In the genomic region with DNA sequence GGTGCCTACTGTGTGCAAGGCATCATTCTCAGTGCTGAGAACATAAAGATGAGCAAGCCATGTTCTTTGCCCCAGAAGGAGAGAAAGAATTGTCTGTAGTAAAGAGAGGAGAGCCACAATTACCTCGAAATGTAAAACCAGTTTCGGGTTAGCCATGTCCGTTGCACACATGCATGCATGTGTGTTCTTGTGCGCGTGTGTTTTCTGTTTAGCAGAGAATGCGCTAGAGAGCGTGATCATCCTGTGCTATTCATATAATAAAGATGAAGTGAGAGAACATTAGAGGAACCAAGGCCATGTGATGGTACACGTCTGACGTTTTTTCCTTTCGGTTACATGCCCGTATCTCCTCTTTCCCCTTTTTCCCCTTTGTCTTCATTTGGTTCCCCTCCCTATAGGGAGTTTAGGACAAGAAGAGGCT, we compare ENCODE assay signal across 8 cellular contexts.
DNase-seq lines count a peak whose midpoint lies in the region; ATAC-seq and TF ChIP-seq lines count a peak whose summit lies in the region.

No MANE protein-coding gene starts in this region.

- ATAC-seq in CD4-positive, alpha-beta T cell (ENCODE audit: poor library complexity), result no peak
- ATAC-seq in GM19452 (IDR thresholded peaks at IDR 0.05; ENCODE audit: unreplicated experiment) (peak; percentile 31), HG03442 (IDR thresholded peaks at IDR 0.05; ENCODE audit: unreplicated experiment) (peak; percentile 37), gastroesophageal sphincter (peak; percentile 19)

- no peaks in the 10 kb centered on the region for H3K4me1 Mint-ChIP-seq in CD4-positive, alpha-beta T cell (ENCODE audit: low read depth)

- peak in 1 of 10 experiments; percentile 12 for DNase-seq in CD4-positive, alpha-beta T cell
- DNase-seq in GOT3 (lab: John Stamatoyannopoulos, UW) (no peak), putamen (ENCODE audit: low spot score) (no peak), epidermal melanocyte (ENCODE audit: insufficient read length, low spot score) (no peak)
- DNase-seq in NK-92 treated with Interleukin-12 subunit alpha and Interleukin-12 subunit beta, amount 100 ng/mL, for 24 hours (lab: John Stamatoyannopoulos, UW), result no peak

- CTCF ChIA-PET in CD4-positive, alpha-beta T cell (lab: Charles Lee), result interaction anchor here (0.9 to 1.6 kb wide), 3 partner anchors 10 to 26 kb away, joined by 3 to 5 read pairs (median 5); no protein-coding TSS in a partner anchor

- H3K27ac Mint-ChIP-seq in CD4-positive, alpha-beta T cell, result no peak overlapping the region

- H3K27me3 Mint-ChIP-seq in CD4-positive, alpha-beta T cell, result no peaks in the 10 kb centered on the region

- no peaks in the 10 kb centered on the region for H3K9me3 ChIP-seq in CD4-positive, alpha-beta T cell (ENCODE audit: control insufficient read depth, low read length)
- H3K9me3 ChIP-seq in gastroesophageal sphincter, result no peaks in the 10 kb centered on the region

- H3K27ac ChIP-seq in CD4-positive, alpha-beta T cell (ENCODE audit: low read depth, low read length), result peak overlapping the region; percentile 57
- H3K27ac ChIP-seq in gastroesophageal sphincter, result peak overlapping the region in 3 of 4 donors; percentile 39 to 54 (median 48)

- peak overlapping the region; percentile 86 for H3K4me3 Mint-ChIP-seq in CD4-positive, alpha-beta T cell

- POLR2A ChIA-PET in CD4-positive, alpha-beta T cell (lab: Charles Lee), result interaction anchor here (1.1 to 19.5 kb wide), 4 partner anchors 9 to 53 kb away, joined by 3 to 1077 read pairs (median 122); no protein-coding TSS in a partner anchor

- no peaks in the 10 kb centered on the region for H3K27me3 ChIP-seq in CD4-positive, alpha-beta T cell (ENCODE audit: control insufficient read depth, insufficient read depth, low read length)
- H3K27me3 ChIP-seq in gastroesophageal sphincter, result no peaks in the 10 kb centered on the region

- TF ChIP-seq CTCF in CD4-positive, alpha-beta T cell (IDR thresholded peaks at IDR 0.05), result no peak
- TF ChIP-seq CTCF in gastroesophageal sphincter (IDR thresholded peaks at IDR 0.05), result no peak

- H3K4me1 ChIP-seq in gastroesophageal sphincter, result peaks cover 0 to 96% (median 9%) of the 10 kb centered on the region in 3 donors

- no peaks in the 10 kb centered on the region for H3K9me3 Mint-ChIP-seq in CD4-positive, alpha-beta T cell

- peaks cover 29% of the 10 kb centered on the region for H3K36me3 Mint-ChIP-seq in CD4-positive, alpha-beta T cell (ENCODE audit: low read depth)

- peaks cover 0 to 69% of the 10 kb centered on the region in 2 donors for H3K36me3 ChIP-seq in gastroesophageal sphincter

- H3K4me3 ChIP-seq in gastroesophageal sphincter, result no peak overlapping the region

- intact Hi-C loops in CD4-positive, alpha-beta T cell (cut with DNase I, micrococcal nuclease), result loop anchor here in 1 of 2 experiments (5.0 kb wide), 3 partner anchors 36 to 81 kb away; no protein-coding TSS in a partner anchor

- 79 to 80% methylated on average over 11 of the region's 11 CpGs for WGBS in gastroesophageal sphincter (ENCODE audit: low coverage in 1 of 2), 2 donors

- TF ChIP-seq POLR2A in gastroesophageal sphincter (IDR thresholded peaks at IDR 0.05), result no peak

- no peak for TF ChIP-seq EP300 in gastroesophageal sphincter (IDR thresholded peaks at IDR 0.05)
